ENCODE assay signal across 8 cellular contexts in the genomic region with DNA sequence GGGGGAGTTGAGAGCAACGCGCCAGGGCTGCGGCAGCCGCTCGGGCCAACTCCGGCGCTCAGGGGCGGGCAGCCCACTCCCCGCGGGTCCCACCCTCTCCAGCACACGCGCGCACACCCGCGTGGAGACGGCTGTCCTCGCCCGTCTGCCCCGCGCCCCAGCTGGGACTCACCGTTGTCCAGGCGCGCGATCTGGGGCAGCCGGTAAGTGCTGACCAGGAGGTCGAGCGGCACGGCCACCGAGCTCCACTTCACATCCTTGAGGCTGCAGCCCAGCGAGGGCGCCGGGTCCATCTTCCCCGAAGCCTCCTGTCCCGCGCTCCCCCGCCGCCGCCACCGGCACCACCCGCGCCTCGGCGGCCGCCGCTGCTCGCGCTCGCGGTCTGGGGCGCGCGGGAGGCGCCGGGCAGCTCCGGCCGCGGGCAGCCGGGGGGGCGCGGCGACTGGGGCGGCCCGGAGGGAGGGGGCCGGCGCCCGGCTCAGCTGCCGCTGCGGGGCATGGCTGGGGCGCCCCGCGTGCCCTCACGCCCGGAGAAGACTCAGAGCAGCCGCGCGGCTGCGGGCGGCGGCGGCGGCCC. TPM values are rescaled to one million over a fixed set of nuclear protein-coding genes. Genes with fewer than 3 reads are reported as not detected.
DNase-seq lines count a peak whose midpoint lies in the region; ATAC-seq and TF ChIP-seq lines count a peak whose summit lies in the region.

No MANE protein-coding gene starts in this region.

- H3K4me3 ChIP-seq in coronary artery, result peak overlapping the region; percentile 98
- peak overlapping the region; percentile 69 to 73 (median 73) for H3K4me3 ChIP-seq in right lobe of liver
- peak overlapping the region; percentile 54 for H3K4me3 ChIP-seq in thymus (ENCODE audit: low read length)

- H3K36me3 Mint-ChIP-seq in CD14-positive monocyte, result peaks cover 0 to 10% of the 10 kb centered on the region in 2 donors

- DNase-seq in CD14-positive monocyte (ENCODE audit: low spot score), result no peak
- DNase-seq in RPMI8226, result peak; percentile 57
- peak; percentile 75 for DNase-seq in coronary artery (ENCODE audit: low spot score)
- DNase-seq in right lobe of liver, result peak; percentile 42 to 70 (median 57)
- DNase-seq in GOT3 (lab: John Stamatoyannopoulos, UW), result no peak

- peaks cover 29% of the 10 kb centered on the region for H3K4me1 Mint-ChIP-seq in CD14-positive monocyte

- intact Hi-C loops in CD14-positive monocyte (cut with micrococcal nuclease) (no loop called here), right lobe of liver (cut with DNase I) (loop anchor here in 1 of 2 donors (10.0 kb wide), 1 partner anchor 195 kb away; no protein-coding TSS in a partner anchor)

- no peak for TF ChIP-seq POLR2A in right lobe of liver (IDR thresholded peaks at IDR 0.05)

- peaks cover 54 to 79% (median 56%) of the 10 kb centered on the region in 3 donors for H3K27me3 Mint-ChIP-seq in CD14-positive monocyte (ENCODE audit: low read depth in 3 of 3)

- ATAC-seq in GM21529 (IDR thresholded peaks at IDR 0.05; ENCODE audit: unreplicated experiment) (peak; percentile 16), right lobe of liver (peak; percentile 1 to 12 (median 6)), HG02981 (IDR thresholded peaks at IDR 0.05; ENCODE audit: unreplicated experiment) (no peak)

- no peak for TF ChIP-seq CTCF in CD14-positive monocyte (IDR thresholded peaks at IDR 0.05)
- TF ChIP-seq CTCF in coronary artery (IDR thresholded peaks at IDR 0.05), result no peak
- no peak for TF ChIP-seq CTCF in right lobe of liver (IDR thresholded peaks at IDR 0.05)

- H3K9me3 Mint-ChIP-seq in CD14-positive monocyte, result peaks cover 0 to 15% (median 7%) of the 10 kb centered on the region in 7 donors

- peak overlapping the region; percentile 74 to 85 for H3K4me3 Mint-ChIP-seq in CD14-positive monocyte

- H3K36me3 ChIP-seq in right lobe of liver (no peaks in the 10 kb centered on the region), thymus (ENCODE audit: control insufficient read depth, insufficient read depth) (no peaks in the 10 kb centered on the region)

- no peaks in the 10 kb centered on the region for H3K27me3 ChIP-seq in right lobe of liver
- H3K27me3 ChIP-seq in thymus (ENCODE audit: control insufficient read depth, insufficient read depth), result peaks cover 43% of the 10 kb centered on the region

- peak overlapping the region in 1 of 7 donors; percentile 58 for H3K27ac Mint-ChIP-seq in CD14-positive monocyte

- 0% methylated on average over 6 of the region's 81 CpGs for WGBS in right lobe of liver (ENCODE audit: insufficient coverage, low coverage, low lambda C conversion rate, missing lambda C conversion rate)
- under 1% methylated on average over 80 of the region's 81 CpGs for WGBS in thymus

- H3K9me3 ChIP-seq in right lobe of liver (no peaks in the 10 kb centered on the region), thymus (ENCODE audit: control insufficient read depth) (no peaks in the 10 kb centered on the region)

- H3K4me1 ChIP-seq in right lobe of liver (peaks cover 0 to 15% (median 5%) of the 10 kb centered on the region in 4 donors), thymus (ENCODE audit: control insufficient read depth, insufficient read depth, low read length) (no peaks in the 10 kb centered on the region)

- H3K27ac ChIP-seq in coronary artery (peak overlapping the region; percentile 86 to 95), right lobe of liver (peak overlapping the region in 2 of 3 donors; percentile 81 to 89), thymus (ENCODE audit: low read depth) (peak overlapping the region; percentile 18)

RNA-seq across cellular contexts. Expression of gene GAREM1, which starts 0.5 kb away (rescaled TPM):
- polyA plus RNA-seq in CD14-positive monocyte (not detected), thymus (1.5 TPM)
- 10 to 100 TPM in 1 of 6 experiments, 1 to 10 TPM in 5; 5.5 to 11.3 (median 6.6) TPM for total RNA-seq in right lobe of liver

Comparison
In these comparisons a context has a peak if more than half of its experiments do, and no peak if none do; other contexts are left out.
1. DNase-seq: peak in RPMI8226 (single experiment), coronary artery (single experiment) and right lobe of liver (3 of 3); none in CD14-positive monocyte (single experiment) and GOT3 (single experiment).
2. H3K27ac ChIP-seq: peak in every context shown above with its lines; median percentile 90 in coronary artery; 85 in right lobe of liver; 18 in thymus.
3. Peak in every context shown above with its lines, with median percentiles within 50 percentile points of each other: H3K4me3 ChIP-seq.